ENCODE assay signal across 9 cellular contexts in genomic region chr15:85624241-85624855, GRCh38.
A peak's percentile ranks its signal among the peaks of the same experiment; 100 is the strongest.
DNase-seq lines count a peak whose midpoint lies in the region; ATAC-seq and TF ChIP-seq lines count a peak whose summit lies in the region.
"Had no signal": no experiment of that assay in that cellular context is flagged by ENCODE, and none has a peak within 500 bp of the region (broad histone marks: within the 10 kb centered on the region; RNA-seq: fewer than 3 reads in every experiment).

No MANE protein-coding gene starts in this region.

- peaks cover 36 to 58% of the 10 kb centered on the region in 2 donors for H3K4me1 Mint-ChIP-seq in stimulated activated naive B cell treated with anti-CD40 and anti-IgM and Interleukin-4, amounts not matched to agents 10 μg/mL and 1 μg/mL and 100 μg/mL, for 72 hours

- peak overlapping the region; percentile 65 for H3K4me3 ChIP-seq in left ventricle myocardium inferior

- no peak for TF ChIP-seq CTCF in VCaP (conservative IDR thresholded peaks at IDR 0.05)
- TF ChIP-seq CTCF in left ventricle myocardium inferior (IDR thresholded peaks at IDR 0.05; ENCODE audit: borderline replicate concordance): no peak

- H3K4me3 Mint-ChIP-seq in stimulated activated naive B cell treated with anti-CD40 and anti-IgM and Interleukin-4, amounts not matched to agents 10 μg/mL and 1 μg/mL and 100 μg/mL, for 72 hours: peak overlapping the region in 1 of 2 donors; percentile 15
- H3K4me3 Mint-ChIP-seq: neural crest cell had no signal

- peaks cover 18 to 25% of the 10 kb centered on the region in 2 donors for H3K36me3 Mint-ChIP-seq in stimulated activated naive B cell treated with anti-CD40 and anti-IgM and Interleukin-4, amounts not matched to agents 10 μg/mL and 1 μg/mL and 100 μg/mL, for 72 hours

- H3K4me1 ChIP-seq in left ventricle myocardium inferior: peaks cover 99% of the 10 kb centered on the region

- no peaks in the 10 kb centered on the region for H3K9me3 Mint-ChIP-seq in stimulated activated naive B cell treated with anti-CD40 and anti-IgM and Interleukin-4, amounts not matched to agents 10 μg/mL and 1 μg/mL and 100 μg/mL, for 72 hours
- H3K9me3 Mint-ChIP-seq: neural crest cell had no signal

- H3K27ac Mint-ChIP-seq in stimulated activated naive B cell treated with anti-CD40 and anti-IgM and Interleukin-4, amounts not matched to agents 10 μg/mL and 1 μg/mL and 100 μg/mL, for 72 hours: peak overlapping the region; percentile 60

- H3K27me3 Mint-ChIP-seq in stimulated activated naive B cell treated with anti-CD40 and anti-IgM and Interleukin-4, amounts not matched to agents 10 μg/mL and 1 μg/mL and 100 μg/mL, for 72 hours: no peaks in the 10 kb centered on the region

- intact Hi-C loops in left ventricle myocardium inferior (cut with micrococcal nuclease): no loop called here

- H3K27ac ChIP-seq in VCaP (peak overlapping the region; percentile 72), left ventricle myocardium inferior (replicated peaks) (peak overlapping the region; percentile 83)

- H3K36me3 ChIP-seq in left ventricle myocardium inferior: no peaks in the 10 kb centered on the region

- no peak for DNase-seq in left ventricle myocardium inferior
- no peak for DNase-seq in stimulated activated naive B cell treated with anti-CD40 and anti-IgM and Interleukin-4, amounts not matched to agents 10 μg/mL and 1 μg/mL and 100 μg/mL, for 72 hours
- no peak for DNase-seq in NCI-H187 treated with DMSO at 0.1 percent for 48 hours (lab: John Stamatoyannopoulos, UW)
- DNase-seq in ecto neural progenitor cell (ENCODE audit: low spot score): no peak
- DNase-seq: SHP77 had no signal

- ATAC-seq in HG03432 (IDR thresholded peaks at IDR 0.05; ENCODE audit: unreplicated experiment) (peak; percentile 35), GM21529 (IDR thresholded peaks at IDR 0.05; ENCODE audit: unreplicated experiment) (no peak)
- ATAC-seq in stimulated activated naive B cell treated with anti-CD40 and anti-IgM and Interleukin-4, amounts not matched to agents 10 μg/mL and 1 μg/mL and 100 μg/mL, for 72 hours (replicated peaks): no peak

- H3K9me3 ChIP-seq in left ventricle myocardium inferior (replicated peaks): no peaks in the 10 kb centered on the region

- no peaks in the 10 kb centered on the region for H3K27me3 ChIP-seq in left ventricle myocardium inferior (ENCODE audit: low read depth)
